ENCODE assay signal across 24 cellular contexts in genomic region chr14:100880271-100881101, GRCh38. TPM values are rescaled to one million over a fixed set of nuclear protein-coding genes. Genes with fewer than 3 reads are reported as not detected.
DNase-seq lines count a peak whose midpoint lies in the region; ATAC-seq, FAIRE-seq and TF ChIP-seq lines count a peak whose summit lies in the region.
"Had no signal": no experiment of that assay in that cellular context is flagged by ENCODE, and none has a peak within 500 bp of the region (broad histone marks: within the 10 kb centered on the region; RNA-seq: fewer than 3 reads in every experiment).

No MANE protein-coding gene starts in this region.

- H3K36me3 ChIP-seq in RWPE2 (ENCODE audit: low read depth) (no peaks in the 10 kb centered on the region), kidney (ENCODE audit: control insufficient read depth in 1 of 2, insufficient read depth in 2 of 2, low read length in 2 of 2) (no peaks in the 10 kb centered on the region), neuronal stem cell (replicated peaks in 1 of 2; ENCODE audit: control insufficient read depth in 2 of 2, insufficient read depth in 2 of 2, low read length in 2 of 2) (peaks cover 0 to 12% of the 10 kb centered on the region in 2 donors)
- H3K36me3 ChIP-seq: HAP-1 had no signal

- no peak overlapping the region for H3K4me2 ChIP-seq in neuronal stem cell (ENCODE audit: insufficient read depth, low read length, poor library complexity, severe bottlenecking)
- H3K4me2 ChIP-seq: A549 had no signal

- no peak overlapping the region for H3K27ac ChIP-seq in RWPE2 (ENCODE audit: poor library complexity, severe bottlenecking)
- no peak overlapping the region for H3K27ac ChIP-seq in kidney (ENCODE audit: low read depth in 2 of 2, low read length in 2 of 2)
- no peak overlapping the region for H3K27ac ChIP-seq in neuronal stem cell (replicated peaks; ENCODE audit: low read length)
- H3K27ac ChIP-seq: A549, HL-60 had no signal

- no CpG with 5 or more reads among the region's 34 CpGs for WGBS in neuronal stem cell (ENCODE audit: extremely low coverage in 2 of 2, insufficient read length in 2 of 2, insufficient replicate concordance in 1 of 2), 2 donors

- H3K4me1 ChIP-seq in RWPE2 (ENCODE audit: insufficient read depth, poor library complexity, severe bottlenecking) (no peaks in the 10 kb centered on the region), kidney (ENCODE audit: control insufficient read depth in 1 of 2, insufficient read depth in 1 of 2, low read depth in 1 of 2, low read length in 2 of 2) (no peaks in the 10 kb centered on the region), neuronal stem cell (ENCODE audit: control insufficient read depth in 2 of 2, insufficient read depth in 1 of 2, low read depth in 1 of 2, low read length in 2 of 2) (peaks cover 0 to 5% of the 10 kb centered on the region in 2 donors)
- H3K4me1 ChIP-seq: A549, HAP-1 had no signal

- peak overlapping the region; percentile 64 for H3K14ac ChIP-seq in neuronal stem cell (ENCODE audit: low read length)

- intact Hi-C loops in kidney (cut with DNase I): no loop called here

- no peak overlapping the region for H4K8ac ChIP-seq in neuronal stem cell (ENCODE audit: low read depth, low read length)

- H2BK12ac ChIP-seq in neuronal stem cell (ENCODE audit: low read length): peak overlapping the region; percentile 88

- no peak overlapping the region for H2BK5ac ChIP-seq in neuronal stem cell (ENCODE audit: low read length)

- H2BK15ac ChIP-seq in neuronal stem cell (ENCODE audit: low read length): peak overlapping the region; percentile 94

- peak overlapping the region; percentile 89 for H3K18ac ChIP-seq in neuronal stem cell (ENCODE audit: low read length)

- in situ Hi-C loops in G401 (cut with HindIII; ENCODE audit: low sequenced_read_pairs): no loop called here

- no peak for ATAC-seq in RWPE2 (ENCODE audit: low read depth)
- ATAC-seq in GM18498 (IDR thresholded peaks at IDR 0.05; ENCODE audit: unreplicated experiment): no peak
- ATAC-seq: A549; CD8-positive, alpha-beta T cell had no signal

- H3K9ac ChIP-seq in kidney (ENCODE audit: low read length in 2 of 2) (no peak overlapping the region), neuronal stem cell (ENCODE audit: low read depth, low read length, poor library complexity) (peak overlapping the region; percentile 65)

- H3K23ac ChIP-seq in neuronal stem cell (ENCODE audit: low read depth, low read length, poor library complexity): peak overlapping the region; percentile 60

- peak overlapping the region; percentile 71 for H3K4ac ChIP-seq in neuronal stem cell (ENCODE audit: low read length)

- peak overlapping the region; percentile 99 for H2AK5ac ChIP-seq in neuronal stem cell (ENCODE audit: low read depth, low read length)

- DNase-seq in G401 (ENCODE audit: low spot score) (peak; percentile 77), RWPE2 (ENCODE audit: low spot score) (peak; percentile 66), kidney (peak; percentile 66), neuronal stem cell (ENCODE audit: low spot score) (no peak), middle frontal gyrus (ENCODE audit: extremely low spot score, low spot score) (no peak), islet precursor cell (no peak), NCI-H82 treated with DMSO at 0.1 percent for 48 hours (lab: John Stamatoyannopoulos, UW; ENCODE audit: unreplicated experiment) (no peak)
- DNase-seq: CD8-positive, alpha-beta T cell; COR-L47; DMS153; DMS79 treated with DMSO at 0.1 percent for 48 hours; EL; GDM1 had no signal

- peak overlapping the region; percentile 56 for H4K91ac ChIP-seq in neuronal stem cell (ENCODE audit: low read depth, low read length, poor library complexity)

- TF ChIP-seq CTCF in RWPE2 (IDR thresholded peaks at IDR 0.05; ENCODE audit: poor library complexity, severe bottlenecking) (no peak), kidney (IDR thresholded peaks at IDR 0.05; ENCODE audit: borderline replicate concordance, extremely low read depth, insufficient read depth) (no peak)

- H3K79me1 ChIP-seq in neuronal stem cell (ENCODE audit: low read depth, low read length): no peaks in the 10 kb centered on the region

- H3K27me3 ChIP-seq in RWPE2 (ENCODE audit: insufficient read depth, poor library complexity, severe bottlenecking) (no peaks in the 10 kb centered on the region), neuronal stem cell (ENCODE audit: control insufficient read depth in 3 of 3, insufficient read depth in 3 of 3, low read depth in 1 of 3, low read length in 3 of 3) (peaks cover 0 to 3% (median 0%) of the 10 kb centered on the region in 3 experiments)

- H2AFZ ChIP-seq in neuronal stem cell (ENCODE audit: low read length): no peak overlapping the region

- H3K9me3 ChIP-seq in RWPE2 (ENCODE audit: severe bottlenecking): no peaks in the 10 kb centered on the region
- H3K9me3 ChIP-seq in kidney (ENCODE audit: control insufficient read depth in 1 of 2, low read length in 2 of 2): peaks cover 0 to 3% of the 10 kb centered on the region in 2 donors
- peaks cover 6 to 31% of the 10 kb centered on the region in 2 donors for H3K9me3 ChIP-seq in neuronal stem cell (replicated peaks in 1 of 2; ENCODE audit: control insufficient read depth in 2 of 2, insufficient read depth in 1 of 2, low read depth in 1 of 2, low read length in 2 of 2)
- H3K9me3 ChIP-seq: A549, HAP-1 had no signal

- H2BK120ac ChIP-seq in neuronal stem cell (ENCODE audit: low read depth, low read length): peak overlapping the region; percentile 88

- no peak for FAIRE-seq in kidney (lab: Jason Lieb, UNC)
- FAIRE-seq: A549, D721Med, GM12892, GM19239, H1 had no signal

- H3K4me3 ChIP-seq in RWPE2 (ENCODE audit: severe bottlenecking): no peak overlapping the region
- no peak overlapping the region for H3K4me3 ChIP-seq in kidney (ENCODE audit: low read length in 2 of 2)
- no peak overlapping the region for H3K4me3 ChIP-seq in neuronal stem cell (ENCODE audit: low read length in 2 of 2)
- H3K4me3 ChIP-seq: A549, HAP-1 had no signal

RNA-seq across cellular contexts. Expression of gene RTL1, which starts 23.0 kb away (rescaled TPM):
- not detected in 2 replicates for total RNA-seq in G401 (2014; rRNA removed; shearing (Covaris generic))
- not detected for total RNA-seq in kidney
- polyA plus RNA-seq in kidney (ENCODE audit: insufficient read depth, low read depth, low replicate concordance): not detected
- 3.6 TPM for polyA plus RNA-seq in neuronal stem cell (2013, experiment 1 of 2)
- polyA plus RNA-seq in neuronal stem cell (2013, experiment 2 of 2): 3.6 TPM
- total RNA-seq: CD8-positive, alpha-beta T cell; H1 had no signal
- polyA plus RNA-seq: AG04450, BJ, CD14-positive monocyte, H1 had no signal

RNA-seq across cellular contexts. Expression of gene MEG3, which starts 54.6 kb away (rescaled TPM):
- total RNA-seq in G401 (2014; rRNA removed; shearing (Covaris generic)): 3.4 TPM in 1 of 2 replicates, not detected in the other
- total RNA-seq in kidney: 24.0 TPM
- polyA plus RNA-seq in kidney (ENCODE audit: insufficient read depth, low read depth, low replicate concordance): 29.6 TPM
- 61.0 TPM for polyA plus RNA-seq in neuronal stem cell (2013, experiment 1 of 2)
- polyA plus RNA-seq in neuronal stem cell (2013, experiment 2 of 2): 58.1 TPM
- total RNA-seq: CD8-positive, alpha-beta T cell had no signal
- polyA plus RNA-seq: CD14-positive monocyte had no signal

Comparison
In these comparisons a context has a peak if more than half of its experiments do, and no peak if none do; other contexts are left out.
1. DNase-seq: peak in G401 (single experiment), RWPE2 (single experiment) and kidney (single experiment); none in neuronal stem cell (single experiment), middle frontal gyrus (single experiment), islet precursor cell (single experiment) and NCI-H82 treated with DMSO at 0.1 percent for 48 hours (single experiment).